22 cellular contexts compared by ENCODE assay signal in the genomic region with DNA sequence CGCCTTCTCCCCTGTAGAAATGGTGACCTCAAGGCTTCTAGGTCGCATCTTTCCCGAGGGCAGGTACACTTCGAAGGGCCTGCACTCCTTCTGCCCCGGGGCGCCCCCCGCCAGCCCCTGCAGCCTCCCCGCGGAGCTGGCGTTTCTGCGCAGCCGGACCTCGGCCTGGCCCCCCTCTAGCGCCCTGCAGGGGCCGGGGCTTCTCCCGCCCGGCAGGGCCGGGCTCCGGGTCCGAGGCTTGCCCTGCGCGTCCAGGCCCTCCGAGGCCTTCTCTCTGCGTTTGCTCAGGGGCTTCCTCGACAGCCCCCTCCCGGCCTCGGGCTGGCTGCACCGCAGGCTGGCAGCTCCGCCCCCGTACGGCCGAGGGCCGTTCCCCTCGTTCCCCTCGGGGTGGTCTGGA. TPM values are rescaled to one million over a fixed set of nuclear protein-coding genes. Genes with fewer than 3 reads are reported as not detected.
"Had no signal": no experiment of that assay in that cellular context is flagged by ENCODE, and none has a peak within 500 bp of the region (broad histone marks: within the 10 kb centered on the region; RNA-seq: fewer than 3 reads in every experiment).

No MANE protein-coding gene starts in this region.

- H3K4me3 ChIP-seq: K562 had no signal

- H3K27ac ChIP-seq: HL-60, KMS-11 had no signal

- DNase-seq: Kasumi-1, MM.1S, NCI-H1092 treated with DMSO at 0.1 percent for 48 hours, NCI-H1436, NCI-H187, NCI-H2029, NCI-H2081 treated with DMSO at 0.1 percent for 48 hours, NCI-H2171, NCI-H226, NCI-H446, NCI-H510A, NCI-H524 treated with DMSO at 0.1 percent for 48 hours, NCI-H69, NCI-H774, Right ventricle myocardium superior, RPMI8226, SIG-M5 had no signal

- ATAC-seq: K562 had no signal

RNA-seq across cellular contexts. Expression of gene MEFV, which starts 2.1 kb away (rescaled TPM):
- total RNA-seq: M059J, SK-MEL-5 had no signal
